8 cellular contexts compared by ENCODE assay signal in genomic region chr3:52339612-52340011, GRCh38. TPM values are rescaled to one million over a fixed set of nuclear protein-coding genes. Genes with fewer than 3 reads are reported as not detected.
DNase-seq lines count a peak whose midpoint lies in the region; ATAC-seq and TF ChIP-seq lines count a peak whose summit lies in the region.

No MANE protein-coding gene starts in this region.

- H3K36me3 Mint-ChIP-seq in activated T-cell treated with anti-CD3 and anti-CD28 coated beads, Interleukin-2, amount 50 U/mL, for 4 hours (ENCODE audit: insufficient read depth), result peaks cover 18% of the 10 kb centered on the region

- DNase-seq in DMS153 (lab: John Stamatoyannopoulos, UW) (peak; percentile 11), KBM-7 (peak; percentile 93), NOMO-1 treated with dmso at 0.1 percent for 144 hours (lab: John Stamatoyannopoulos, UW; ENCODE audit: unreplicated experiment) (peak; percentile 36), foreskin keratinocyte (peak; percentile 39 to 68), ovary (peak in 2 of 5 donors; percentile 42 to 55)
- DNase-seq in activated T-cell treated with anti-CD3 and anti-CD28 coated beads, Interleukin-2, amount 50 U/mL, for 4 hours, result peak; percentile 24

- no peaks in the 10 kb centered on the region for H3K27me3 ChIP-seq in foreskin keratinocyte
- H3K27me3 ChIP-seq in ovary, result no peaks in the 10 kb centered on the region

- H3K9me3 ChIP-seq in ovary, result no peaks in the 10 kb centered on the region

- 2 to 3% (median 2%) methylated on average over 3 of the region's 3 CpGs for WGBS in ovary, 3 donors

- H3K4me1 ChIP-seq in foreskin keratinocyte, result peaks cover 10% of the 10 kb centered on the region
- H3K4me1 ChIP-seq in ovary (ENCODE audit: insufficient read depth), result peaks cover 1% of the 10 kb centered on the region

- intact Hi-C loops in ovary (cut with DNase I), result loop anchor here (5.0 kb wide), 3 partner anchors 47 to 337 kb away; no protein-coding TSS in a partner anchor

- H3K27ac ChIP-seq in foreskin keratinocyte, result no peak overlapping the region
- H3K27ac ChIP-seq in ovary, result no peak overlapping the region

- peak in 1 of 2 donors; percentile 52 for ATAC-seq in activated T-cell treated with anti-CD3 and anti-CD28 coated beads, Interleukin-2, amount 50 U/mL, for 4 hours
- ATAC-seq in foreskin keratinocyte (peak; percentile 19), HG03457 (IDR thresholded peaks at IDR 0.05; ENCODE audit: unreplicated experiment) (no peak), GM21390 (IDR thresholded peaks at IDR 0.05; ENCODE audit: unreplicated experiment) (no peak)

- no peak for TF ChIP-seq POLR2A in ovary (IDR thresholded peaks at IDR 0.05)

- H3K9me3 Mint-ChIP-seq in activated T-cell treated with anti-CD3 and anti-CD28 coated beads, Interleukin-2, amount 50 U/mL, for 4 hours, result no peaks in the 10 kb centered on the region

- H3K4me3 ChIP-seq in ovary, result no peak overlapping the region

- no peak overlapping the region for H3K4me3 Mint-ChIP-seq in activated T-cell treated with anti-CD3 and anti-CD28 coated beads, Interleukin-2, amount 50 U/mL, for 4 hours

- in situ Hi-C loops in KBM-7 (cut with MboI; ENCODE audit: low pct_unique_long_range_greater_than_20kb, low sequenced_read_pairs), result no loop called here

- TF ChIP-seq CTCF in foreskin keratinocyte (conservative IDR thresholded peaks at IDR 0.05), result peak; percentile 91
- TF ChIP-seq CTCF in ovary (IDR thresholded peaks at IDR 0.05), result peak; percentile 50 to 75 (median 68)

- no peak for TF ChIP-seq EP300 in ovary (IDR thresholded peaks at IDR 0.05)

- H3K36me3 ChIP-seq in ovary, result no peaks in the 10 kb centered on the region

- no peaks in the 10 kb centered on the region for H3K27me3 Mint-ChIP-seq in activated T-cell treated with anti-CD3 and anti-CD28 coated beads, Interleukin-2, amount 50 U/mL, for 4 hours (ENCODE audit: low read depth)

- H3K4me1 Mint-ChIP-seq in activated T-cell treated with anti-CD3 and anti-CD28 coated beads, Interleukin-2, amount 50 U/mL, for 4 hours (ENCODE audit: low read depth), result peaks cover 8% of the 10 kb centered on the region

RNA-seq across cellular contexts. Expression of gene DNAH1, which starts 23.5 kb away (rescaled TPM):
- total RNA-seq in activated T-cell treated with anti-CD3 and anti-CD28 coated beads, Interleukin-2, amount 50 U/mL, for 4 hours, result 1 to 10 TPM; 6.4 to 8.4 (median 6.6) TPM
- total RNA-seq in foreskin keratinocyte (0.37 and 0.53 TPM in 2 replicates), ovary (10 to 100 TPM in 2 of 7 donors, 1 to 10 TPM in 5; 5.0 to 15.7 (median 7.8) TPM)
- polyA plus RNA-seq in foreskin keratinocyte (0.07 and 0.12 TPM in 2 replicates), ovary (1 to 10 TPM; 3.1 to 3.9 TPM)

RNA-seq across cellular contexts. Expression of gene GLYCTK, which starts 52.0 kb away (rescaled TPM):
- total RNA-seq in activated T-cell treated with anti-CD3 and anti-CD28 coated beads, Interleukin-2, amount 50 U/mL, for 4 hours, result 10 to 100 TPM; 13.0 to 15.5 (median 13.3) TPM
- total RNA-seq in foreskin keratinocyte (7.8 and 8.4 TPM in 2 replicates), ovary (10 to 100 TPM in 1 of 7 donors, 1 to 10 TPM in 6; 3.7 to 12.2 (median 6.2) TPM)
- polyA plus RNA-seq in foreskin keratinocyte (9.1 and 9.7 TPM in 2 replicates), ovary (1 to 10 TPM in 1 of 2 donors, under 1 TPM in 1; 0.83 to 6.8 TPM)
